In genomic region chr12:7146228-7146627, GRCh38 we compare ENCODE assay signal across 38 cellular contexts. TPM values are rescaled to one million over a fixed set of nuclear protein-coding genes. Genes with fewer than 3 reads are reported as not detected.
"Had no signal": no experiment of that assay in that cellular context is flagged by ENCODE, and none has a peak within 500 bp of the region (broad histone marks: within the 10 kb centered on the region; RNA-seq: fewer than 3 reads in every experiment).

No MANE protein-coding gene starts in this region.

- DNase-seq: activated CD4-positive, alpha-beta T cell treated with anti-CD3 and anti-CD28 coated beads for 48 hours; activated CD4-positive, alpha-beta T cell treated with anti-CD3 and anti-CD28 coated beads, Interleukin-2, amount 50 U/mL, for 48 hours; activated CD8-positive, alpha-beta memory T cell treated with anti-CD3 and anti-CD28 coated beads for 24 hours; activated gamma-delta T cell; activated naive CD4-positive, alpha-beta T cell treated with anti-CD3 and anti-CD28 coated beads, Interleukin-2, amount 10 ng/mL, durations not matched to agents 7 days and 5 days; activated naive CD8-positive, alpha-beta T cell treated with anti-CD3 and anti-CD28 coated beads, Interleukin-2, amount 50 U/mL, for 24 hours; activated T-cell treated with anti-CD3 and anti-CD28 coated beads, Interleukin-2, amount 50 U/mL, for 1 hour; amygdala; dermis blood vessel endothelial cell; effector CD4-positive, alpha-beta T cell; esophagus squamous epithelium; foreskin melanocyte; left lung; lower lobe of right lung; mesendoderm; mucosa of descending colon; retina; stimulated activated CD4-positive, alpha-beta T cell treated with anti-CD3 and anti-CD28 coated beads, Interleukin-1b, Interleukin-23, amount 100 ng/mL, for 48 hours; stimulated activated CD4-positive, alpha-beta T cell treated with anti-CD3 and anti-CD28 coated beads, Interleukin-4, amount 100 ng/mL, for 4 hours; stimulated activated CD8-positive, alpha-beta memory T cell treated with anti-CD3 and anti-CD28 coated beads, Interleukin-4, amount 100 ng/mL, for 48 hours; stimulated activated naive B cell treated with anti-CD40 and anti-IgM and Interleukin-4, amounts not matched to agents 10 μg/mL and 1 μg/mL and 100 μg/mL, for 72 hours; stomach; T-helper 9 cell; thyroid gland; upper lobe of left lung; WERI-Rb-1 had no signal

- H3K27me3 Mint-ChIP-seq: activated naive CD4-positive, alpha-beta T cell treated with anti-CD3 and anti-CD28 coated beads, Interleukin-2, amount 10 ng/mL, durations not matched to agents 7 days and 5 days; activated naive CD8-positive, alpha-beta T cell treated with anti-CD3 and anti-CD28 coated beads, Interleukin-2, amount 50 U/mL, for 24 hours; central memory CD8-positive, alpha-beta T cell; stimulated activated naive B cell treated with anti-CD40 and anti-IgM and Interleukin-4, amounts not matched to agents 10 μg/mL and 1 μg/mL and 100 μg/mL, for 72 hours had no signal

- H3K4me1 Mint-ChIP-seq: activated naive CD8-positive, alpha-beta T cell treated with anti-CD3 and anti-CD28 coated beads, Interleukin-2, amount 50 U/mL, for 24 hours; central memory CD8-positive, alpha-beta T cell; nephron had no signal

- H3K27ac Mint-ChIP-seq: activated naive CD4-positive, alpha-beta T cell treated with anti-CD3 and anti-CD28 coated beads, Interleukin-2, amount 10 ng/mL, durations not matched to agents 7 days and 5 days; activated naive CD8-positive, alpha-beta T cell treated with anti-CD3 and anti-CD28 coated beads, Interleukin-2, amount 50 U/mL, for 24 hours; activated T-helper 1 cell treated with anti-CD3 and anti-CD28 coated beads, Interleukin-12 subunit alpha, Interleukin-12 subunit beta, Interleukin-2, Interleukin-4 antibody, amounts not matched to agents 30 ng/mL and 10 ng/mL and 1 ng/mL, durations not matched to agents 14 hours and 24 hours and 36 hours; stimulated activated naive B cell treated with anti-CD40 and anti-IgM and Interleukin-4, amounts not matched to agents 10 μg/mL and 1 μg/mL and 100 μg/mL, for 72 hours; T-helper 1 cell treated with Interleukin-12 subunit alpha and Interleukin-12 subunit beta and Interleukin-4 antibody, amounts not matched to agents 30 μg/mL and 1 μg/mL, for 36 hours had no signal

- H3K27me3 ChIP-seq: breast epithelium, esophagus squamous epithelium, left lung, sigmoid colon, stomach, thyroid gland, upper lobe of left lung had no signal

- H3K4me1 ChIP-seq: breast epithelium, lower lobe of right lung, prostate gland, sigmoid colon, stomach, thyroid gland had no signal

- H3K4me3 Mint-ChIP-seq: activated naive CD4-positive, alpha-beta T cell treated with anti-CD3 and anti-CD28 coated beads, Interleukin-2, amount 10 ng/mL, durations not matched to agents 7 days and 5 days; activated naive CD8-positive, alpha-beta T cell treated with anti-CD3 and anti-CD28 coated beads, Interleukin-2, amount 50 U/mL, for 24 hours; activated T-helper 1 cell treated with anti-CD3 and anti-CD28 coated beads, Interleukin-12 subunit alpha, Interleukin-12 subunit beta, Interleukin-2, Interleukin-4 antibody, amounts not matched to agents 30 ng/mL and 10 ng/mL and 1 ng/mL, durations not matched to agents 14 hours and 24 hours and 36 hours; central memory CD8-positive, alpha-beta T cell; nephron; stimulated activated naive B cell treated with anti-CD40 and anti-IgM and Interleukin-4, amounts not matched to agents 10 μg/mL and 1 μg/mL and 100 μg/mL, for 72 hours; T-helper 1 cell treated with Interleukin-12 subunit alpha and Interleukin-12 subunit beta and Interleukin-4 antibody, amounts not matched to agents 30 μg/mL and 1 μg/mL, for 36 hours had no signal

- H3K27ac ChIP-seq: breast epithelium, epithelial cell of prostate, esophagus squamous epithelium, left lung, lower lobe of right lung, prostate gland, sigmoid colon, stomach, thyroid gland, upper lobe of left lung, WERI-Rb-1 had no signal

- H3K9me3 ChIP-seq: breast epithelium, esophagus squamous epithelium, left lung, lower lobe of right lung, mucosa of descending colon, prostate gland, sigmoid colon, stomach, thyroid gland, upper lobe of left lung had no signal

- H3K4me2 ChIP-seq: smooth muscle cell had no signal

- H3K9me3 Mint-ChIP-seq: activated naive CD4-positive, alpha-beta T cell treated with anti-CD3 and anti-CD28 coated beads, Interleukin-2, amount 10 ng/mL, durations not matched to agents 7 days and 5 days; activated naive CD8-positive, alpha-beta T cell treated with anti-CD3 and anti-CD28 coated beads, Interleukin-2, amount 50 U/mL, for 24 hours; activated T-helper 1 cell treated with anti-CD3 and anti-CD28 coated beads, Interleukin-12 subunit alpha, Interleukin-12 subunit beta, Interleukin-2, Interleukin-4 antibody, amounts not matched to agents 30 ng/mL and 10 ng/mL and 1 ng/mL, durations not matched to agents 14 hours and 24 hours and 36 hours; central memory CD8-positive, alpha-beta T cell; nephron; stimulated activated naive B cell treated with anti-CD40 and anti-IgM and Interleukin-4, amounts not matched to agents 10 μg/mL and 1 μg/mL and 100 μg/mL, for 72 hours; T-helper 1 cell treated with Interleukin-12 subunit alpha and Interleukin-12 subunit beta and Interleukin-4 antibody, amounts not matched to agents 30 μg/mL and 1 μg/mL, for 36 hours had no signal

- ATAC-seq: activated CD4-positive, CD25-positive, alpha-beta regulatory T cell treated with anti-CD3 and anti-CD28 coated beads, Interleukin-2, amount 50 U/mL, for 24 hours; activated naive CD8-positive, alpha-beta T cell treated with anti-CD3 and anti-CD28 coated beads, Interleukin-2, amount 50 U/mL, for 24 hours; left lung; lower lobe of right lung; mucosa of descending colon; stimulated activated naive B cell treated with anti-CD40 and anti-IgM and Interleukin-4, amounts not matched to agents 10 μg/mL and 1 μg/mL and 100 μg/mL, for 72 hours had no signal

- H3K4me3 ChIP-seq: breast epithelium, esophagus squamous epithelium, left lung, lower lobe of right lung, mucosa of descending colon, prostate gland, sigmoid colon, smooth muscle cell, stomach, thyroid gland, upper lobe of left lung had no signal

RNA-seq across cellular contexts. Expression of gene RBP5, which starts 17.5 kb away (rescaled TPM):
- total RNA-seq: activated T-helper 1 cell treated with anti-CD3 and anti-CD28 coated beads, Interleukin-12 subunit alpha, Interleukin-12 subunit beta, Interleukin-2, Interleukin-4 antibody, amounts not matched to agents 30 ng/mL and 10 ng/mL and 1 ng/mL, durations not matched to agents 14 hours and 24 hours and 36 hours; dermis blood vessel endothelial cell; myocyte; osteocyte; smooth muscle cell; stomach had no signal
